Comparison of ENCODE assay signal across 18 cellular contexts in the genomic region with DNA sequence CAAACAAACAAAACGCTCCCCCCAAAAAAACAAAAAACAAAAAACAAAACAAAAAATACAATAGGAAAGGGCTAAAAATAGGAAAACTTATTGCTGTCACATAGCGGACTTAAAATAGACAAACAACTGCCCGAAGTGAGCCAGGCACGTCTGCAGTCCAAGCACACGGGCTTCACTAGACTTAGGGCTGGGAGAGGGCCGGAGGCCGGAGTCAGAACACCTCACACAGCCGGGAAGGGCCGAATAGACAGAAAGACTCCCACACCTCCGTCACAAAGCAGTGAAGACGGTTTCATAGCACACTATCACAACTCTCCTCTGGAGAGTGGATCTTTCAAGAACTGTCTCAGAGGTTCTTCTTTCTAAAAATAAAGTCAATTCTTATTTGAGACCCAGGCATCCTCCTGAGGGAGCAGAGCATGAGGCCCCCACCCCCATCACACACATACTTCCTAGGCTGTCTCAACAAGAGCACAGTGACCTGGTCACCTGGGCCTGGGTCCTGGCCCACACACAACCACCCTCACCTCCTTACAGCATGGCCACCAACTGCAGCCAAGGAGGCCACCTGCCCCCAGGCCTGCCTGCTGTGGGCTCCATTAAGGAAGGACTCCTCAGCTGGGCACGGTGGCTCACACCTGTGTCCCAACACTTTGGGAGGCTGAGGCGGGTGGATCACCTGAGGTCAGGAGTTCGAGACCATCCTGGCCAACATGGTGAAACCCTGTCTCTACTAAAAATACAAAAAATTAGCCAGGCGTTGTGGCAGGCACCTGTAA. TPM values are rescaled to one million over a fixed set of nuclear protein-coding genes. Genes with fewer than 3 reads are reported as not detected.
A peak's percentile ranks its signal among the peaks of the same experiment; 100 is the strongest.
DNase-seq lines count a peak whose midpoint lies in the region; ATAC-seq and TF ChIP-seq lines count a peak whose summit lies in the region.
"Had no signal": no experiment of that assay in that cellular context is flagged by ENCODE, and none has a peak within 500 bp of the region (broad histone marks: within the 10 kb centered on the region; RNA-seq: fewer than 3 reads in every experiment).

No MANE protein-coding gene starts in this region.

- no peak for TF ChIP-seq CTCF in psoas muscle (IDR thresholded peaks at IDR 0.05)
- no peak for TF ChIP-seq CTCF in omental fat pad (IDR thresholded peaks at IDR 0.05)

- WGBS in psoas muscle, 3 donors: 58 to 63% (median 61%) methylated on average over 15 of the region's 15 CpGs

- peaks cover 88% of the 10 kb centered on the region for H3K4me1 ChIP-seq in BLaER1
- H3K4me1 ChIP-seq in psoas muscle: peaks cover 77% of the 10 kb centered on the region

- H3K9ac ChIP-seq in BLaER1: peak overlapping the region; percentile 20; the same call in 1 of the 2 replicates

- no peaks in the 10 kb centered on the region for H3K9me3 ChIP-seq in BLaER1
- no peaks in the 10 kb centered on the region for H3K9me3 ChIP-seq in psoas muscle

- H3K9me3 Mint-ChIP-seq in activated T-helper 17 cell treated with anti-CD3 and anti-CD28 coated beads, Interleukin-2, amount 50 U/mL, for 72 hours: no peaks in the 10 kb centered on the region
- no peaks in the 10 kb centered on the region for H3K9me3 Mint-ChIP-seq in stimulated activated memory B cell treated with anti-CD40 and anti-IgM and Interleukin-4, amounts not matched to agents 10 μg/mL and 1 μg/mL and 100 μg/mL, for 72 hours
- H3K9me3 Mint-ChIP-seq: activated naive CD4-positive, alpha-beta T cell treated with anti-CD3 and anti-CD28 coated beads, Interleukin-2, amount 50 U/mL, for 24 hours had no signal

- H3K27ac ChIP-seq in BLaER1 (peak overlapping the region; percentile 3; the same call in 1 of the 2 replicates), psoas muscle (peak overlapping the region; percentile 62)
- H3K27ac ChIP-seq: C4-2B had no signal

- peaks cover 16% of the 10 kb centered on the region for H3K4me1 Mint-ChIP-seq in activated T-helper 17 cell treated with anti-CD3 and anti-CD28 coated beads, Interleukin-2, amount 50 U/mL, for 72 hours
- H3K4me1 Mint-ChIP-seq in stimulated activated memory B cell treated with anti-CD40 and anti-IgM and Interleukin-4, amounts not matched to agents 10 μg/mL and 1 μg/mL and 100 μg/mL, for 72 hours: peaks cover 36% of the 10 kb centered on the region

- peak overlapping the region; percentile 0 for H3K27ac Mint-ChIP-seq in activated T-helper 17 cell treated with anti-CD3 and anti-CD28 coated beads, Interleukin-2, amount 50 U/mL, for 72 hours
- no peak overlapping the region for H3K27ac Mint-ChIP-seq in stimulated activated memory B cell treated with anti-CD40 and anti-IgM and Interleukin-4, amounts not matched to agents 10 μg/mL and 1 μg/mL and 100 μg/mL, for 72 hours
- H3K27ac Mint-ChIP-seq: activated naive CD4-positive, alpha-beta T cell treated with anti-CD3 and anti-CD28 coated beads, Interleukin-2, amount 50 U/mL, for 24 hours had no signal

- peak; percentile 20 for DNase-seq in left cardiac atrium
- DNase-seq in psoas muscle: no peak
- no peak for DNase-seq in NCI-H526 treated with DMSO at 0.1 percent for 48 hours (lab: John Stamatoyannopoulos, UW)
- no peak for DNase-seq in omental fat pad (ENCODE audit: low spot score)
- DNase-seq: activated CD4-positive, alpha-beta T cell treated with anti-CD3 and anti-CD28 coated beads, Interleukin-2, amount 50 U/mL, for 48 hours; DMS 273 treated with DMSO at 0.1 percent for 48 hours; GOT3; hypothalamus; NCI-H1105; NCI-H2107; NCI-H526; stimulated activated naive CD8-positive, alpha-beta T cell treated with anti-CD3 and anti-CD28 coated beads, Interleukin-15, Interleukin-2, amounts not matched to agents 100 U/mL and 50 U/mL, for 24 hours had no signal

- no peak for ATAC-seq in activated T-helper 17 cell treated with anti-CD3 and anti-CD28 coated beads, Interleukin-2, amount 50 U/mL, for 72 hours (replicated peaks)
- ATAC-seq in left cardiac atrium (no peak), psoas muscle (peak in 3 of 4 donors; percentile 30 to 39 (median 38)), HG02610 (IDR thresholded peaks at IDR 0.05; ENCODE audit: unreplicated experiment) (no peak), omental fat pad (ENCODE audit: low FRiP score) (no peak)
- no peak for ATAC-seq in stimulated activated memory B cell treated with anti-CD40 and anti-IgM and Interleukin-4, amounts not matched to agents 10 μg/mL and 1 μg/mL and 100 μg/mL, for 72 hours
- ATAC-seq: stimulated activated naive CD8-positive, alpha-beta T cell treated with anti-CD3 and anti-CD28 coated beads, Interleukin-15, Interleukin-2, amounts not matched to agents 100 U/mL and 50 U/mL, for 24 hours had no signal

- peaks cover 72% of the 10 kb centered on the region for H4K20me1 ChIP-seq in BLaER1

- peak overlapping the region; percentile 74 for H3K4me2 ChIP-seq in BLaER1

- peaks cover 57% of the 10 kb centered on the region for H3K36me3 Mint-ChIP-seq in activated T-helper 17 cell treated with anti-CD3 and anti-CD28 coated beads, Interleukin-2, amount 50 U/mL, for 72 hours (ENCODE audit: low read depth)
- peaks cover 16% of the 10 kb centered on the region for H3K36me3 Mint-ChIP-seq in stimulated activated memory B cell treated with anti-CD40 and anti-IgM and Interleukin-4, amounts not matched to agents 10 μg/mL and 1 μg/mL and 100 μg/mL, for 72 hours

- intact Hi-C loops in left cardiac atrium (cut with DNase I): no loop called here
- intact Hi-C loops in psoas muscle (cut with DNase I): no loop called here

- H3K36me3 ChIP-seq in BLaER1 (peaks cover 41% of the 10 kb centered on the region), psoas muscle (ENCODE audit: insufficient read depth in 1 of 2, low read depth in 1 of 2) (peaks cover 0 to 19% of the 10 kb centered on the region in 2 donors)

- H3K4me3 ChIP-seq in BLaER1: no peak overlapping the region
- no peak overlapping the region for H3K4me3 ChIP-seq in psoas muscle

- H3K27me3 ChIP-seq in BLaER1 (no peaks in the 10 kb centered on the region), psoas muscle (ENCODE audit: insufficient read depth in 3 of 3, low read length in 2 of 3) (no peaks in the 10 kb centered on the region)

- no peak overlapping the region for H3K4me3 Mint-ChIP-seq in activated T-helper 17 cell treated with anti-CD3 and anti-CD28 coated beads, Interleukin-2, amount 50 U/mL, for 72 hours
- H3K4me3 Mint-ChIP-seq in stimulated activated memory B cell treated with anti-CD40 and anti-IgM and Interleukin-4, amounts not matched to agents 10 μg/mL and 1 μg/mL and 100 μg/mL, for 72 hours: no peak overlapping the region
- H3K4me3 Mint-ChIP-seq: activated naive CD4-positive, alpha-beta T cell treated with anti-CD3 and anti-CD28 coated beads, Interleukin-2, amount 50 U/mL, for 24 hours had no signal

- no peaks in the 10 kb centered on the region for H3K27me3 Mint-ChIP-seq in activated T-helper 17 cell treated with anti-CD3 and anti-CD28 coated beads, Interleukin-2, amount 50 U/mL, for 72 hours
- no peaks in the 10 kb centered on the region for H3K27me3 Mint-ChIP-seq in stimulated activated memory B cell treated with anti-CD40 and anti-IgM and Interleukin-4, amounts not matched to agents 10 μg/mL and 1 μg/mL and 100 μg/mL, for 72 hours
- H3K27me3 Mint-ChIP-seq: activated naive CD4-positive, alpha-beta T cell treated with anti-CD3 and anti-CD28 coated beads, Interleukin-2, amount 50 U/mL, for 24 hours had no signal

RNA-seq across cellular contexts. Expression of a gene that starts 6.7 kb away (rescaled TPM):
- total RNA-seq in activated T-helper 17 cell treated with anti-CD3 and anti-CD28 coated beads, Interleukin-2, amount 50 U/mL, for 72 hours: 10 to 100 TPM; 21.0 to 33.2 TPM
- 10 to 100 TPM; 15.2 to 23.6 TPM for total RNA-seq in left cardiac atrium
- 10 to 100 TPM; 15.4 to 29.5 (median 23.2) TPM for total RNA-seq in psoas muscle
- 10 to 100 TPM in 2 of 3 donors, 1 to 10 TPM in 1; 8.7 to 25.4 (median 14.1) TPM for polyA plus RNA-seq in psoas muscle
- total RNA-seq in omental fat pad: 10 to 100 TPM; 29.2 to 51.2 (median 42.9) TPM

RNA-seq across cellular contexts. Expression of a gene that starts 7.0 kb away (rescaled TPM):
- 10 to 100 TPM; 30.9 to 39.9 TPM for total RNA-seq in activated T-helper 17 cell treated with anti-CD3 and anti-CD28 coated beads, Interleukin-2, amount 50 U/mL, for 72 hours
- total RNA-seq in left cardiac atrium: 10 to 100 TPM; 37.8 to 42.5 TPM
- 100 to 1,000 TPM in 1 of 4 donors, 10 to 100 TPM in 3; 73.6 to 101 (median 80.0) TPM for total RNA-seq in psoas muscle
- polyA plus RNA-seq in psoas muscle: 100 to 1,000 TPM; 118 to 171 (median 141) TPM
- total RNA-seq in omental fat pad: 10 to 100 TPM; 15.3 to 61.5 (median 27.5) TPM

RNA-seq across cellular contexts. Expression of a gene that starts 26.8 kb away (rescaled TPM):
- 10 to 100 TPM in 1 of 2 donors, 1 to 10 TPM in 1; 7.0 to 17.2 TPM for total RNA-seq in activated T-helper 17 cell treated with anti-CD3 and anti-CD28 coated beads, Interleukin-2, amount 50 U/mL, for 72 hours
- total RNA-seq in left cardiac atrium (1 to 10 TPM; 6.0 to 8.5 TPM), psoas muscle (10 to 100 TPM in 1 of 4 donors, 1 to 10 TPM in 3; 6.5 to 12.7 (median 7.8) TPM), omental fat pad (10 to 100 TPM; 12.4 to 36.0 (median 15.1) TPM)
- 10 to 100 TPM; 13.1 to 29.5 (median 13.3) TPM for polyA plus RNA-seq in psoas muscle

RNA-seq across cellular contexts. Expression of a gene that starts 33.1 kb away (rescaled TPM):
- 10 to 100 TPM in 1 of 2 donors, 1 to 10 TPM in 1; 4.5 to 13.4 TPM for total RNA-seq in activated T-helper 17 cell treated with anti-CD3 and anti-CD28 coated beads, Interleukin-2, amount 50 U/mL, for 72 hours
- total RNA-seq in left cardiac atrium (100 to 1,000 TPM; 407 to 412 TPM), psoas muscle (100 to 1,000 TPM in 1 of 4 donors, 10 to 100 TPM in 3; 19.5 to 116 (median 33.0) TPM), omental fat pad (100 to 1,000 TPM; 173 to 275 (median 217) TPM)
- 100 to 1,000 TPM in 1 of 3 donors, 10 to 100 TPM in 2; 21.2 to 383 (median 67.0) TPM for polyA plus RNA-seq in psoas muscle

Comparison
In these comparisons a context has a peak if more than half of its experiments do, and no peak if none do; other contexts are left out.
1. ATAC-seq: peak in psoas muscle (3 of 4); none in activated T-helper 17 cell treated with anti-CD3 and anti-CD28 coated beads, Interleukin-2, amount 50 U/mL, for 72 hours (single experiment), left cardiac atrium (0 of 2), stimulated activated memory B cell treated with anti-CD40 and anti-IgM and Interleukin-4, amounts not matched to agents 10 μg/mL and 1 μg/mL and 100 μg/mL, for 72 hours (single experiment), HG02610 (single experiment) and omental fat pad (single experiment).